1 cellular context compared by ENCODE assay signal in the genomic region with DNA sequence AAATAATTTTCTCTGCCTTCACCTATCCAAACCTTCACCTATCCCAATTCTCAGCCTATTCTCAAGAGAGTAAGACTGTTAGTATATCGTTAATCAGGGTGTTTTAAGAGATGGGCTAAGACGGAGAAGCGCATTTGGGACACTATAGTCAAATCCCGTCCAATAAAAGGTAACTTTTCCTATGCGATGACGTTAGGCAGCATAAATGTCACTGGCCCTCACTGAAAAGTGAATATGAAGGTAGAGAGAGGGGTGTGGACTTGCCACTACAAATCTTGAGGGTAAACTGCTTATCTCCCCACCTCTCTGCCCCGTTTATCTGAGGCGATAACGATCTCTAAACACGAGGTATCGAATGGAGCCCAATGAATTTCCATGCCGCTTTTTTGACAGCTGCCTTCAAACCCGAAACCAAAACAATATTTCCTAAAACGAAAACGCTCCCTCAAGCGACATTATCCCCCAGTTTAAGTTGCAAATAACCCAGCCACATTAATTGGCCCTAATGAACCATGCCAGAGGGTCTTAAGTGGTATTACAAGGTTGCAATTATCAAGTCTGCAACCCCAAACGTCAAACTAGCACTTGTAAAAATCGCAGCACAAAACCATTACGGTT.
TF ChIP-seq lines count a peak whose summit lies in the region.

No MANE protein-coding gene starts in this region.

TF ChIP-seq in SK-N-SH, 30 proteins besides CTCF, POLR2A, EP300 and RAD21 (continued from another document):
- no peak for TF ChIP-seq TEAD4 (IDR thresholded peaks at IDR 0.05; ENCODE audit: borderline replicate concordance, insufficient read depth)
- no peak for TF ChIP-seq FOXJ3 (CRISPR knock-in tag; IDR thresholded peaks at IDR 0.05)
- TF ChIP-seq CHD2 (IDR thresholded peaks at IDR 0.05; ENCODE audit: low read length, partially characterized antibody) = no peak
- no peak for TF ChIP-seq POLR2AphosphoS5 (IDR thresholded peaks at IDR 0.05; ENCODE audit: low read depth, low read length)
- TF ChIP-seq SIN3A (IDR thresholded peaks at IDR 0.05; ENCODE audit: borderline replicate concordance, low read depth, low read length) = no peak
- TF ChIP-seq GABPA (IDR thresholded peaks at IDR 0.05; ENCODE audit: low read depth) = no peak
- TF ChIP-seq RXRA (IDR thresholded peaks at IDR 0.05; ENCODE audit: borderline replicate concordance, low read depth) = no peak
- TF ChIP-seq, protein P1, sequence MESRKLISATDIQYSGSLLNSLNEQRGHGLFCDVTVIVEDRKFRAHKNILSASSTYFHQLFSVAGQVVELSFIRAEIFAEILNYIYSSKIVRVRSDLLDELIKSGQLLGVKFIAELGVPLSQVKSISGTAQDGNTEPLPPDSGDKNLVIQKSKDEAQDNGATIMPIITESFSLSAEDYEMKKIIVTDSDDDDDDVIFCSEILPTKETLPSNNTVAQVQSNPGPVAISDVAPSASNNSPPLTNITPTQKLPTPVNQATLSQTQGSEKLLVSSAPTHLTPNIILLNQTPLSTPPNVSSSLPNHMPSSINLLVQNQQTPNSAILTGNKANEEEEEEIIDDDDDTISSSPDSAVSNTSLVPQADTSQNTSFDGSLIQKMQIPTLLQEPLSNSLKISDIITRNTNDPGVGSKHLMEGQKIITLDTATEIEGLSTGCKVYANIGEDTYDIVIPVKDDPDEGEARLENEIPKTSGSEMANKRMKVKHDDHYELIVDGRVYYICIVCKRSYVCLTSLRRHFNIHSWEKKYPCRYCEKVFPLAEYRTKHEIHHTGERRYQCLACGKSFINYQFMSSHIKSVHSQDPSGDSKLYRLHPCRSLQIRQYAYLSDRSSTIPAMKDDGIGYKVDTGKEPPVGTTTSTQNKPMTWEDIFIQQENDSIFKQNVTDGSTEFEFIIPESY (IDR thresholded peaks at IDR 0.05; ENCODE audit: borderline replicate concordance, low read depth) = no peak
- no peak for TF ChIP-seq RCOR1 (IDR thresholded peaks at IDR 0.05; ENCODE audit: low read length)
- no peak for TF ChIP-seq MXI1 (IDR thresholded peaks at IDR 0.05; ENCODE audit: low read depth, low read length)
- TF ChIP-seq MEF2A (IDR thresholded peaks at IDR 0.05; ENCODE audit: borderline replicate concordance, low read depth) = no peak
- TF ChIP-seq FOXM1 (IDR thresholded peaks at IDR 0.05; ENCODE audit: low read depth) = no peak
- TF ChIP-seq, protein P2, sequence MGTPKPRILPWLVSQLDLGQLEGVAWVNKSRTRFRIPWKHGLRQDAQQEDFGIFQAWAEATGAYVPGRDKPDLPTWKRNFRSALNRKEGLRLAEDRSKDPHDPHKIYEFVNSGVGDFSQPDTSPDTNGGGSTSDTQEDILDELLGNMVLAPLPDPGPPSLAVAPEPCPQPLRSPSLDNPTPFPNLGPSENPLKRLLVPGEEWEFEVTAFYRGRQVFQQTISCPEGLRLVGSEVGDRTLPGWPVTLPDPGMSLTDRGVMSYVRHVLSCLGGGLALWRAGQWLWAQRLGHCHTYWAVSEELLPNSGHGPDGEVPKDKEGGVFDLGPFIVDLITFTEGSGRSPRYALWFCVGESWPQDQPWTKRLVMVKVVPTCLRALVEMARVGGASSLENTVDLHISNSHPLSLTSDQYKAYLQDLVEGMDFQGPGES (IDR thresholded peaks at IDR 0.05; ENCODE audit: low read depth, low read length) = no peak
